Comparison of ENCODE assay signal across 15 cellular contexts in genomic region chr22:27480487-27480886, GRCh38.
DNase-seq lines count a peak whose midpoint lies in the region; ATAC-seq and TF ChIP-seq lines count a peak whose summit lies in the region.
"Had no signal": no experiment of that assay in that cellular context is flagged by ENCODE, and none has a peak within 500 bp of the region (broad histone marks: within the 10 kb centered on the region; RNA-seq: fewer than 3 reads in every experiment).

No MANE protein-coding gene starts in this region.

- H3K9me3 Mint-ChIP-seq in T-cell: no peaks in the 10 kb centered on the region

- H3K27me3 Mint-ChIP-seq in T-cell: peaks cover 0 to 10% of the 10 kb centered on the region in 2 donors

- 83% methylated on average over 7 to 9 of the region's 9 CpGs for WGBS in lower leg skin, 2 donors

- CTCF ChIA-PET in T-cell (lab: Charles Lee): no interaction called here

- H3K4me3 ChIP-seq in HUES48 (ENCODE audit: low read depth, low read length) (no peak overlapping the region), lower leg skin (ENCODE audit: low read depth, poor library complexity, severe bottlenecking) (no peak overlapping the region), right atrium auricular region (no peak overlapping the region)
- H3K4me3 ChIP-seq: BLaER1 had no signal

- POLR2A ChIA-PET in T-cell (lab: Charles Lee): no interaction called here

- H3K4me3 Mint-ChIP-seq in T-cell: no peak overlapping the region

- TF ChIP-seq POLR2A in lower leg skin (IDR thresholded peaks at IDR 0.05): no peak

- peak; percentile 42 for DNase-seq in NCI-H345 treated with DMSO at 0.1 percent for 48 hours (lab: John Stamatoyannopoulos, UW; ENCODE audit: unreplicated experiment)
- DNase-seq in hippocampal formation (lab: John Stamatoyannopoulos, UW): peak; percentile 33 to 60
- DNase-seq in posterior cingulate gyrus: peak in 7 of 10 donors; percentile 17 to 91 (median 41)
- no peak for DNase-seq in T1000 (lab: John Stamatoyannopoulos, UW)
- DNase-seq in lower leg skin (ENCODE audit: low spot score in 2 of 2): no peak
- no peak for DNase-seq in T-cell
- DNase-seq in right atrium auricular region (ENCODE audit: low spot score): no peak
- DNase-seq: amniotic stem cell; effector memory CD4-positive, alpha-beta T cell; GF-D8; SHP77 treated with DMSO at 0.1 percent for 48 hours; stimulated activated CD4-positive, alpha-beta T cell treated with anti-CD3 and anti-CD28 coated beads, Interleukin-4, amount 100 ng/mL, for 4 hours; stimulated activated naive CD4-positive, alpha-beta T cell treated with Interleukin-2 at 50 U/mL for 16 hours had no signal

- H3K9ac ChIP-seq in HUES48 (ENCODE audit: low read depth, low read length): no peak overlapping the region
- H3K9ac ChIP-seq: BLaER1 had no signal

- H3K27me3 ChIP-seq in HUES48 (ENCODE audit: control insufficient read depth, insufficient read depth, low read length) (no peaks in the 10 kb centered on the region), right atrium auricular region (no peaks in the 10 kb centered on the region)
- H3K27me3 ChIP-seq: BLaER1 had no signal

- H3K27ac ChIP-seq in HUES48 (ENCODE audit: low read depth, low read length): peak overlapping the region; percentile 18
- H3K27ac ChIP-seq in right atrium auricular region: no peak overlapping the region
- H3K27ac ChIP-seq: BLaER1 had no signal

- TF ChIP-seq CTCF in lower leg skin (IDR thresholded peaks at IDR 0.05) (no peak), right atrium auricular region (IDR thresholded peaks at IDR 0.05) (no peak)

- H3K36me3 Mint-ChIP-seq in T-cell: no peaks in the 10 kb centered on the region

- no peak overlapping the region for H3K27ac Mint-ChIP-seq in T-cell

- H3K9me3 ChIP-seq in HUES48 (ENCODE audit: control insufficient read depth, insufficient read depth, low read length) (no peaks in the 10 kb centered on the region), right atrium auricular region (no peaks in the 10 kb centered on the region)
- H3K9me3 ChIP-seq: BLaER1 had no signal

- intact Hi-C loops in posterior cingulate gyrus (cut with DNase I): no loop called here
- intact Hi-C loops in lower leg skin (cut with DNase I; ENCODE audit: low total_unique reads): no loop called here

- no peak for ATAC-seq in T-cell (replicated peaks in 1 of 4)

- H3K36me3 ChIP-seq in HUES48 (ENCODE audit: control insufficient read depth, insufficient read depth, low read length) (no peaks in the 10 kb centered on the region), right atrium auricular region (no peaks in the 10 kb centered on the region)
- H3K36me3 ChIP-seq: BLaER1 had no signal

- H3K4me1 ChIP-seq in HUES48 (ENCODE audit: control insufficient read depth, insufficient read depth, low read length) (peaks cover 23% of the 10 kb centered on the region), right atrium auricular region (no peaks in the 10 kb centered on the region)

- H3K4me1 Mint-ChIP-seq in T-cell: no peaks in the 10 kb centered on the region

Comparison
In these comparisons a context has a peak if more than half of its experiments do, and no peak if none do; other contexts are left out.
1. DNase-seq: peak in NCI-H345 treated with DMSO at 0.1 percent for 48 hours (single experiment), hippocampal formation (2 of 2) and posterior cingulate gyrus (7 of 10); none in T1000 (single experiment), lower leg skin (0 of 2), T-cell (0 of 34) and right atrium auricular region (single experiment).